In the genomic region with DNA sequence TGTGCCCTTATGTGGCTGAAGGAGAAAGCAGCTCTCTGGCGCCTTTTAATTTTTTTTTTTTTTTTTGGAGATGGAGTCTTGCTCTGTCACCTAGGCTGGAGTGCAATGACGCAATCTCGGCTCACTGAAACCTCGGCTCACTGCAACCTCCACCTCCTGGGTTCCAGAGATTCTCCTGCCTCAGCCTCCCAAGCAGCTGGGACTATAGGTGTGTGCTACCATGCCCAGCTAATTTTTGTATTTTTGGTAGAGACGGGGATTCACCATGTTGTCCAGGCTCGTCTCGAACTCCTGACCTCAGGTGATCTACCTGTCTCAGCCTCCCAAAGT, we compare ENCODE assay signal across 1 cellular context.
TF ChIP-seq lines count a peak whose summit lies in the region.

No MANE protein-coding gene starts in this region.

TF ChIP-seq in H1, 55 proteins besides CTCF, POLR2A, EP300 and RAD21:
- TF ChIP-seq CEBPB (IDR thresholded peaks at IDR 0.05; ENCODE audit: low read depth, low read length) = 0 out of 2 replicates have a peak, but pooled peaks have one; percentile 19
